In genomic region chr20:427849-428657, GRCh38 we compare ENCODE assay signal across 21 cellular contexts. TPM values are rescaled to one million over a fixed set of nuclear protein-coding genes. Genes with fewer than 3 reads are reported as not detected.
DNase-seq lines count a peak whose midpoint lies in the region; ATAC-seq, FAIRE-seq and TF ChIP-seq lines count a peak whose summit lies in the region.
"Had no signal": no experiment of that assay in that cellular context is flagged by ENCODE, and none has a peak within 500 bp of the region (broad histone marks: within the 10 kb centered on the region; RNA-seq: fewer than 3 reads in every experiment).

No MANE protein-coding gene starts in this region.

- H3K27ac Mint-ChIP-seq in activated naive CD8-positive, alpha-beta T cell treated with anti-CD3 and anti-CD28 coated beads, Interleukin-2, amount 10 ng/mL, durations not matched to agents 7 days and 5 days, result peak overlapping the region; percentile 54
- H3K27ac Mint-ChIP-seq in activated naive CD8-positive, alpha-beta T cell treated with anti-CD3 and anti-CD28 coated beads, Interleukin-2, amount 50 U/mL, for 24 hours, result no peak overlapping the region

- H3K36me3 Mint-ChIP-seq in activated naive CD8-positive, alpha-beta T cell treated with anti-CD3 and anti-CD28 coated beads, Interleukin-2, amount 10 ng/mL, durations not matched to agents 7 days and 5 days, result peaks cover 36% of the 10 kb centered on the region
- peaks cover 37% of the 10 kb centered on the region for H3K36me3 Mint-ChIP-seq in activated naive CD8-positive, alpha-beta T cell treated with anti-CD3 and anti-CD28 coated beads, Interleukin-2, amount 50 U/mL, for 24 hours (ENCODE audit: low read depth)

- H3K27me3 Mint-ChIP-seq in activated naive CD8-positive, alpha-beta T cell treated with anti-CD3 and anti-CD28 coated beads, Interleukin-2, amount 10 ng/mL, durations not matched to agents 7 days and 5 days, result no peaks in the 10 kb centered on the region
- H3K27me3 Mint-ChIP-seq in activated naive CD8-positive, alpha-beta T cell treated with anti-CD3 and anti-CD28 coated beads, Interleukin-2, amount 50 U/mL, for 24 hours, result no peaks in the 10 kb centered on the region
- H3K27me3 Mint-ChIP-seq: CD4-positive, CD25-positive, alpha-beta regulatory T cell had no signal

- H3K79me2 ChIP-seq in osteoblast (ENCODE audit: insufficient read depth, low read length), result no peaks in the 10 kb centered on the region

- POLR2A ChIA-PET in activated naive CD8-positive, alpha-beta T cell treated with anti-CD3 and anti-CD28 coated beads, Interleukin-2, amount 10 ng/mL, durations not matched to agents 7 days and 5 days (lab: Charles Lee), result no interaction called here
- POLR2A ChIA-PET in RWPE1 (lab: Yijun Ruan, JAX; ENCODE audit: low non-redundant PET), result interaction anchor here (0.5 kb wide), 1 partner anchor 27 kb away, joined by 5 read pairs; no protein-coding TSS in a partner anchor

- CTCF ChIA-PET in RWPE1 (lab: Yijun Ruan, JAX), result interaction anchor here (0.6 kb wide), 2 partner anchors 236 to 1033 kb away, joined by 3 read pairs; no protein-coding TSS in a partner anchor

- H3K4me3 ChIP-seq in bronchial epithelial cell (ENCODE audit: low read depth, low read length) (no peak overlapping the region), osteoblast (ENCODE audit: insufficient read depth, low read length) (no peak overlapping the region)
- H3K4me3 ChIP-seq: A549, GM12878, PC-9 had no signal

- TF ChIP-seq POLR2A in erythroblast (IDR thresholded peaks at IDR 0.05; ENCODE audit: low read length), result no peak

- H3K27me3 ChIP-seq in bronchial epithelial cell (ENCODE audit: control insufficient read depth, insufficient read depth, low read length), result no peaks in the 10 kb centered on the region
- H3K27me3 ChIP-seq in osteoblast (ENCODE audit: insufficient read depth, low read length), result no peaks in the 10 kb centered on the region

- H2AFZ ChIP-seq in osteoblast (ENCODE audit: low read length), result no peak overlapping the region
- H2AFZ ChIP-seq: PC-9 had no signal

- H3K9me3 Mint-ChIP-seq in activated naive CD8-positive, alpha-beta T cell treated with anti-CD3 and anti-CD28 coated beads, Interleukin-2, amount 10 ng/mL, durations not matched to agents 7 days and 5 days, result no peaks in the 10 kb centered on the region
- no peaks in the 10 kb centered on the region for H3K9me3 Mint-ChIP-seq in activated naive CD8-positive, alpha-beta T cell treated with anti-CD3 and anti-CD28 coated beads, Interleukin-2, amount 50 U/mL, for 24 hours
- H3K9me3 Mint-ChIP-seq: CD4-positive, CD25-positive, alpha-beta regulatory T cell had no signal

- no peaks in the 10 kb centered on the region for H4K20me1 ChIP-seq in osteoblast (ENCODE audit: insufficient read depth, low read length)

- DNase-seq in activated naive CD8-positive, alpha-beta T cell treated with anti-CD3 and anti-CD28 coated beads, Interleukin-2, amount 10 ng/mL, durations not matched to agents 7 days and 5 days, result no peak
- DNase-seq in activated naive CD8-positive, alpha-beta T cell treated with anti-CD3 and anti-CD28 coated beads, Interleukin-2, amount 50 U/mL, for 24 hours, result no peak
- DNase-seq in RWPE1 (ENCODE audit: low spot score), result no peak
- no peak for DNase-seq in bronchial epithelial cell (ENCODE audit: low read depth)
- DNase-seq in osteoblast (ENCODE audit: insufficient read length, low spot score, missing footprints), result peak; percentile 69
- no peak for DNase-seq in GM10266 (ENCODE audit: extremely low spot score)
- DNase-seq in erythroblast (lab: John Stamatoyannopoulos, UW), result no peak
- DNase-seq: CD4-positive, CD25-positive, alpha-beta regulatory T cell; DMS 273 treated with DMSO at 0.1 percent for 48 hours; DMS79 treated with DMSO at 0.1 percent for 48 hours; KBM-7; NCI-H1092 treated with DMSO at 0.1 percent for 48 hours; NCI-H1436 treated with DMSO at 0.1 percent for 48 hours; NCI-H2029; NCI-H2227 treated with DMSO at 0.1 percent for 48 hours; PC-9; SIG-M5 had no signal

- no peak overlapping the region for H3K4me2 ChIP-seq in osteoblast (ENCODE audit: insufficient read depth, low read length)
- H3K4me2 ChIP-seq: A549, PC-9 had no signal

- no peaks in the 10 kb centered on the region for H3K4me1 ChIP-seq in osteoblast (ENCODE audit: insufficient read depth, low read length)

- ATAC-seq in activated naive CD8-positive, alpha-beta T cell treated with anti-CD3 and anti-CD28 coated beads, Interleukin-2, amount 10 ng/mL, durations not matched to agents 7 days and 5 days (ENCODE audit: low read depth), result no peak
- no peak for ATAC-seq in activated naive CD8-positive, alpha-beta T cell treated with anti-CD3 and anti-CD28 coated beads, Interleukin-2, amount 50 U/mL, for 24 hours
- ATAC-seq in HG03342 (IDR thresholded peaks at IDR 0.05; ENCODE audit: unreplicated experiment), result no peak
- ATAC-seq: GM12878 had no signal

- TF ChIP-seq CTCF in RWPE1 (conservative IDR thresholded peaks at IDR 0.05; ENCODE audit: low read depth), result no peak
- no peak for TF ChIP-seq CTCF in bronchial epithelial cell (IDR thresholded peaks at IDR 0.05; ENCODE audit: insufficient read depth, low read length, severe bottlenecking)
- TF ChIP-seq CTCF in osteoblast (IDR thresholded peaks at IDR 0.05; ENCODE audit: extremely low read depth, low read depth, low read length), result no peak
- TF ChIP-seq CTCF in GM10266 (IDR thresholded peaks at IDR 0.05; ENCODE audit: control insufficient read depth, insufficient read depth, low read depth, missing control alignments), result no peak

- peaks cover 33% of the 10 kb centered on the region for H3K4me1 Mint-ChIP-seq in activated naive CD8-positive, alpha-beta T cell treated with anti-CD3 and anti-CD28 coated beads, Interleukin-2, amount 10 ng/mL, durations not matched to agents 7 days and 5 days
- H3K4me1 Mint-ChIP-seq in activated naive CD8-positive, alpha-beta T cell treated with anti-CD3 and anti-CD28 coated beads, Interleukin-2, amount 50 U/mL, for 24 hours, result peaks cover 44% of the 10 kb centered on the region

- H3K36me3 ChIP-seq in bronchial epithelial cell (ENCODE audit: control insufficient read depth, insufficient read depth, low read length) (peaks cover 41% of the 10 kb centered on the region), osteoblast (ENCODE audit: insufficient read depth, low read length) (peaks cover 63% of the 10 kb centered on the region)

- H3K9me3 ChIP-seq in osteoblast (ENCODE audit: low read depth, low read length), result no peaks in the 10 kb centered on the region
- H3K9me3 ChIP-seq: A549 had no signal

- H3K4me3 Mint-ChIP-seq in activated naive CD8-positive, alpha-beta T cell treated with anti-CD3 and anti-CD28 coated beads, Interleukin-2, amount 10 ng/mL, durations not matched to agents 7 days and 5 days, result no peak overlapping the region
- no peak overlapping the region for H3K4me3 Mint-ChIP-seq in activated naive CD8-positive, alpha-beta T cell treated with anti-CD3 and anti-CD28 coated beads, Interleukin-2, amount 50 U/mL, for 24 hours
- H3K4me3 Mint-ChIP-seq: CD4-positive, CD25-positive, alpha-beta regulatory T cell had no signal

- H3K27ac ChIP-seq in RWPE1 (peak overlapping the region; percentile 66), osteoblast (ENCODE audit: low read depth, low read length) (no peak overlapping the region)
- H3K27ac ChIP-seq: PC-9 had no signal

- FAIRE-seq in bronchial epithelial cell (lab: Jason Lieb, UNC), result peak; percentile 23
- FAIRE-seq: A549, GM12878, H54 had no signal

RNA-seq across cellular contexts. Expression of gene RBCK1, which starts 20.0 kb away (rescaled TPM):
- total RNA-seq in activated naive CD8-positive, alpha-beta T cell treated with anti-CD3 and anti-CD28 coated beads, Interleukin-2, amount 10 ng/mL, durations not matched to agents 7 days and 5 days, result 100 to 1,000 TPM; 156 to 179 TPM
- total RNA-seq in bronchial epithelial cell, result 178 and 202 TPM in 2 replicates
- total RNA-seq in osteoblast, result 73.1 and 104 TPM in 2 replicates

RNA-seq across cellular contexts. Expression of gene TBC1D20, which starts 34.3 kb away (rescaled TPM):
- total RNA-seq in activated naive CD8-positive, alpha-beta T cell treated with anti-CD3 and anti-CD28 coated beads, Interleukin-2, amount 10 ng/mL, durations not matched to agents 7 days and 5 days, result 10 to 100 TPM; 36.8 to 38.0 TPM
- total RNA-seq in bronchial epithelial cell (30.0 and 35.8 TPM in 2 replicates), osteoblast (57.5 and 64.8 TPM in 2 replicates)

RNA-seq across cellular contexts. Expression of gene TRIB3, which starts 47.5 kb away (rescaled TPM):
- 10 to 100 TPM; 24.2 to 26.1 TPM for total RNA-seq in activated naive CD8-positive, alpha-beta T cell treated with anti-CD3 and anti-CD28 coated beads, Interleukin-2, amount 10 ng/mL, durations not matched to agents 7 days and 5 days
- 432 and 548 TPM in 2 replicates for total RNA-seq in bronchial epithelial cell
- 176 and 213 TPM in 2 replicates for total RNA-seq in osteoblast
